Comparison of ENCODE assay signal across 9 cellular contexts in the genomic region with DNA sequence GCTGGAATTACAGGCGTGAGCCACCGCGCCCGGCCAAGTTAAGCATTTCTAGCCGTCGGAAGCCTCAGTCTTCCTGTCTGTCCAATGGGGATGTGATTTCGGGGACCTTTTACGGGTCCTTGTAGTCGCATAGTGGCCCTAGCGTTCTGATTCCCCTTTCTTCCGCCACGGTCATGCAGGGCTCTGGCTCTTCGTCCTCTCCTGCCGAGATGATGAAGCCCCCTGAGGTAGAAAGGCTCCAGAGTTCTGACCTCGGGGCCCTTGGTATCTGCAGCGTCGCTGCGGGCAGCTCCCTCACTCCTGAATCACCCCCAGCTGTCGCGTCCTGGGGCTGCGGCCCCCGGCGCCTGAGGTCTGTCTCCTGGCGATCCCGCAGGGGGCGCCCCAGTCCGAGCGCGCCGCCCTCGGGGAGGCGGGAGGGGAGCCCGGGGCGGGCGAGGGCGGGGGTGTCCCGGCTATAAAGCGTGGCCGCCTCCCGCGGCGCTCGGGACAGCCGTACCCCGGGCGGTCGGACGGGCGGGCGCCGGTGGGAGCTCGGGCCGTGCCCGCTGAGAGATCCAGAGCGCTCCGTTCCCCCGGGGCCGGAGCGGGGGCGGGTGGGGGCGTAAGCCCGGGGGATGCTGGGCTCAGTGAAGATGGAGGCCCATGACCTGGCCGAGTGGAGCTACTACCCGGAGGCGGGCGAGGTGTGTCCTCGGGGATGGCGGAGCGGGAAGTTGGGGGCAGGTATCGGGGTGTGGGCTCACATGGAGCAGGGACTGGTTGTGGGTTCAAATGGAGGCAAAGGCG. TPM values are rescaled to one million over a fixed set of nuclear protein-coding genes. Genes with fewer than 3 reads are reported as not detected.
DNase-seq lines count a peak whose midpoint lies in the region; ATAC-seq and TF ChIP-seq lines count a peak whose summit lies in the region.
"Had no signal": no experiment of that assay in that cellular context is flagged by ENCODE, and none has a peak within 500 bp of the region (broad histone marks: within the 10 kb centered on the region; RNA-seq: fewer than 3 reads in every experiment).

TSS of gene FOXA3 (plus strand) at position 487 of the 789 bp plus-strand sequence. CDS start at position 618, 131 bp downstream.

- peaks cover 18% of the 10 kb centered on the region for H3K36me3 Mint-ChIP-seq in CD8-positive, alpha-beta T cell

- peaks cover 4% of the 10 kb centered on the region for H3K36me3 ChIP-seq in CD8-positive, alpha-beta T cell (ENCODE audit: insufficient read depth, low read length)
- peaks cover 10% of the 10 kb centered on the region; the same call in 1 of the 2 replicates for H3K36me3 ChIP-seq in GM23248 (ENCODE audit: low read depth)
- peaks cover 12% of the 10 kb centered on the region for H3K36me3 ChIP-seq in OCI-LY1 (ENCODE audit: insufficient read depth, low read length)
- peaks cover 17% of the 10 kb centered on the region for H3K36me3 ChIP-seq in left ventricle myocardium inferior

- H3K9me3 Mint-ChIP-seq in CD8-positive, alpha-beta T cell = no peaks in the 10 kb centered on the region

- intact Hi-C loops in CD8-positive, alpha-beta T cell (cut with DNase I, micrococcal nuclease) = loop anchor here (1.0 to 5.0 kb wide), 17 partner anchors 19 to 988 kb away; partner anchors contain the start of genes CCDC61 (in 2 of the 2), DMWD (in 2 of the 2), IRF2BP1 (in 2 of the 2) and AP2S1 (in 1 of the 2)
- intact Hi-C loops in left ventricle myocardium inferior (cut with micrococcal nuclease) = no loop called here

- peak; percentile 63 for TF ChIP-seq CTCF in CD8-positive, alpha-beta T cell (IDR thresholded peaks at IDR 0.05)
- TF ChIP-seq CTCF in OCI-LY1 (IDR thresholded peaks at IDR 0.05; ENCODE audit: low read length) (peak; percentile 65), left ventricle myocardium inferior (IDR thresholded peaks at IDR 0.05; ENCODE audit: borderline replicate concordance) (peak; percentile 74), retinal pigment epithelial cell (conservative IDR thresholded peaks at IDR 0.05; ENCODE audit: low read depth, low read length) (peak; percentile 49)

- H3K4me2 ChIP-seq in GM23248 (ENCODE audit: unreplicated experiment) (peak within 1 kb of the TSS; percentile 72), OCI-LY1 (ENCODE audit: low read length) (peak within 1 kb of the TSS; percentile 89)

- no peaks in the 10 kb centered on the region for H4K20me1 ChIP-seq in GM23248 (ENCODE audit: insufficient read depth)
- H4K20me1 ChIP-seq in OCI-LY1 (ENCODE audit: insufficient read depth, low read length) = no peaks in the 10 kb centered on the region

- peaks cover 29% of the 10 kb centered on the region for H3K4me1 Mint-ChIP-seq in CD8-positive, alpha-beta T cell (ENCODE audit: low read depth)

- H2AFZ ChIP-seq in GM23248 = peak within 1 kb of the TSS; percentile 91
- H2AFZ ChIP-seq in OCI-LY1 (ENCODE audit: low read length) = peak within 1 kb of the TSS; percentile 94

- H3K27ac Mint-ChIP-seq in CD8-positive, alpha-beta T cell = peak within 1 kb of the TSS; percentile 93

- DNase-seq in CD8-positive, alpha-beta T cell = peak in 6 of 7 experiments; percentile 29 to 66 (median 47)
- DNase-seq in GM23248 (peak; percentile 62), left ventricle myocardium inferior (no peak), retinal pigment epithelial cell (ENCODE audit: low read depth) (no peak)
- peak; percentile 30 for DNase-seq in activated gamma-delta T cell treated with anti-CD3 and anti-CD28 coated beads, Interleukin-2, amount 50 U/mL, for 16 hours (ENCODE audit: low read depth)

- H3K79me2 ChIP-seq in GM23248 (ENCODE audit: insufficient read depth) (peaks cover 36% of the 10 kb centered on the region), OCI-LY1 (ENCODE audit: insufficient read depth, low read length) (peaks cover 13% of the 10 kb centered on the region; the same call in 1 of the 2 replicates)

- POLR2A ChIA-PET in CD8-positive, alpha-beta T cell (lab: Charles Lee) = interaction anchor here (0.8 to 1.8 kb wide), 5 partner anchors 19 to 94 kb away, joined by 3 to 16 read pairs (median 5); partner anchors contain the start of genes DMWD, IRF2BP1 and MYPOP

- peak within 1 kb of the TSS; percentile 93 for H3K4me3 Mint-ChIP-seq in CD8-positive, alpha-beta T cell

- no peaks in the 10 kb centered on the region for H3K9me3 ChIP-seq in CD8-positive, alpha-beta T cell (ENCODE audit: low read length)
- no peaks in the 10 kb centered on the region for H3K9me3 ChIP-seq in GM23248 (ENCODE audit: low read depth)
- no peaks in the 10 kb centered on the region for H3K9me3 ChIP-seq in OCI-LY1 (ENCODE audit: low read length)
- H3K9me3 ChIP-seq in left ventricle myocardium inferior (replicated peaks) = no peaks in the 10 kb centered on the region

- H3K27me3 ChIP-seq in CD8-positive, alpha-beta T cell (ENCODE audit: insufficient read depth, low read length) = no peaks in the 10 kb centered on the region
- H3K27me3 ChIP-seq in GM23248 (replicated peaks; ENCODE audit: insufficient read depth) (peaks cover 27% of the 10 kb centered on the region), OCI-LY1 (ENCODE audit: insufficient read depth, low read length) (no peaks in the 10 kb centered on the region), left ventricle myocardium inferior (ENCODE audit: low read depth) (peaks cover 40% of the 10 kb centered on the region)

- peaks cover 20% of the 10 kb centered on the region for H3K4me1 ChIP-seq in CD8-positive, alpha-beta T cell (ENCODE audit: insufficient read depth, low read length)
- H3K4me1 ChIP-seq in GM23248 (ENCODE audit: insufficient read depth) = peaks cover 10% of the 10 kb centered on the region; the same call in 1 of the 2 replicates
- H3K4me1 ChIP-seq in OCI-LY1 (ENCODE audit: insufficient read depth, low read length, severe bottlenecking) = peaks cover 32% of the 10 kb centered on the region
- H3K4me1 ChIP-seq in left ventricle myocardium inferior = peaks cover 38% of the 10 kb centered on the region

- H3K27me3 Mint-ChIP-seq in CD8-positive, alpha-beta T cell (ENCODE audit: low read depth) = peaks cover 16% of the 10 kb centered on the region

- CTCF ChIA-PET in CD8-positive, alpha-beta T cell (lab: Charles Lee) = interaction anchor here (0.9 to 3.0 kb wide), 11 partner anchors 15 to 66 kb away, joined by 3 to 20 read pairs (median 4); partner anchors contain the start of gene IRF2BP1

- WGBS in GM23248 (ENCODE audit: low coverage in 1 of 2, low lambda C conversion rate in 2 of 2, missing lambda C conversion rate in 2 of 2), 2 experiments = 5% methylated on average over 35 to 58 of the region's 71 CpGs

- H3K27ac ChIP-seq in CD8-positive, alpha-beta T cell (ENCODE audit: low read depth, low read length) = no peak within 1 kb of the TSS
- H3K27ac ChIP-seq in GM23248 (no peak within 1 kb of the TSS), OCI-LY1 (ENCODE audit: low read depth, low read length, poor library complexity, severe bottlenecking) (no peak within 1 kb of the TSS), left ventricle myocardium inferior (replicated peaks) (no peak within 1 kb of the TSS)

- H3K9me2 ChIP-seq in GM23248 (ENCODE audit: insufficient read depth) (no peaks in the 10 kb centered on the region), OCI-LY1 (ENCODE audit: low read depth, low read length) (no peaks in the 10 kb centered on the region)

- H3F3A ChIP-seq in GM23248 (ENCODE audit: insufficient read depth) = peaks cover 10% of the 10 kb centered on the region; the same call in 1 of the 2 replicates
- H3F3A ChIP-seq in OCI-LY1 (ENCODE audit: insufficient read depth, low read length) = 0 out of 2 replicates have a peak, but pooled peaks cover 3% of the 10 kb centered on the region

- H3K9ac ChIP-seq in GM23248 (no peak within 1 kb of the TSS), OCI-LY1 (ENCODE audit: low read length) (peak within 1 kb of the TSS; percentile 49)

- in situ Hi-C loops in GM23248 (cut with MboI) = no loop called here

- ATAC-seq in CD8-positive, alpha-beta T cell = peak; percentile 8
- ATAC-seq in GM21786 (IDR thresholded peaks at IDR 0.05; ENCODE audit: unreplicated experiment) (no peak), GM21367 (IDR thresholded peaks at IDR 0.05; ENCODE audit: unreplicated experiment) (no peak)

- H3K4me3 ChIP-seq in CD8-positive, alpha-beta T cell (ENCODE audit: low read depth, low read length) = peak within 1 kb of the TSS; percentile 93
- H3K4me3 ChIP-seq in GM23248 (peak within 1 kb of the TSS; percentile 61), OCI-LY1 (ENCODE audit: low read depth, low read length, poor library complexity, severe bottlenecking) (peak within 1 kb of the TSS; percentile 94), left ventricle myocardium inferior (peak within 1 kb of the TSS; percentile 98), retinal pigment epithelial cell (ENCODE audit: low read length) (peak within 1 kb of the TSS; percentile 41)

RNA-seq across cellular contexts. Expression of gene FOXA3, which starts in this region (rescaled TPM):
- total RNA-seq in CD8-positive, alpha-beta T cell = not detected
- not detected in 2 replicates for total RNA-seq in GM23248 (2014; rRNA removed; shearing (Covaris generic))
- polyA plus RNA-seq in GM23248 (2016; fragmentation: Nextera tagmentation; extraction: Ambion mirVana) = not detected in 2 replicates
- not detected for total RNA-seq in left ventricle myocardium inferior
- total RNA-seq: T-helper 2 cell treated with Interferon-gamma antibody and Interleukin-4, amounts not matched to agents 100 ng/mL and 5 ng/mL, for 36 hours had no signal

Comparison
In these comparisons a context has a peak if more than half of its experiments do, and no peak if none do; other contexts are left out.
1. Peak in DNase-seq, ATAC-seq and H3K4me3 ChIP-seq in CD8-positive, alpha-beta T cell; RNA of the gene not detected or under 1 TPM.
2. Peak in DNase-seq, H3K4me3 ChIP-seq and H3K4me2 ChIP-seq in GM23248; RNA of the gene not detected or under 1 TPM.
3. H3K4me3 ChIP-seq: peak in every context shown above with its lines; median percentile 98 in left ventricle myocardium inferior; 94 in OCI-LY1; 93 in CD8-positive, alpha-beta T cell; 61 in GM23248; 41 in retinal pigment epithelial cell.